ENCODE assay signal across 8 cellular contexts in genomic region chr5:79133121-79133656, GRCh38. TPM values are rescaled to one million over a fixed set of nuclear protein-coding genes. Genes with fewer than 3 reads are reported as not detected.
DNase-seq lines count a peak whose midpoint lies in the region; ATAC-seq and TF ChIP-seq lines count a peak whose summit lies in the region.

No MANE protein-coding gene starts in this region.

- H3K27ac ChIP-seq in HCT116 (ENCODE audit: low read depth, low read length), result peak overlapping the region; percentile 39
- peak overlapping the region; percentile 77 to 88 for H3K27ac ChIP-seq in thoracic aorta

- H4K20me1 ChIP-seq in HCT116 (ENCODE audit: insufficient read depth), result no peaks in the 10 kb centered on the region

- no peak for TF ChIP-seq POLR2A in HCT116 (IDR thresholded peaks at IDR 0.05; ENCODE audit: borderline replicate concordance, extremely low read depth, insufficient read depth, insufficient read length)

- H3K9ac ChIP-seq in HCT116 (ENCODE audit: low read length), result peak overlapping the region; percentile 44

- H3K4me2 ChIP-seq in HCT116 (ENCODE audit: low read length), result peak overlapping the region; percentile 78

- ATAC-seq in HCT116 (peak; percentile 51), left lobe of liver (peak; percentile 23), thoracic aorta (ENCODE audit: insufficient number of reproducible peaks, low FRiP score, low read depth) (peak; percentile 83), HG02623 (IDR thresholded peaks at IDR 0.05; ENCODE audit: unreplicated experiment) (no peak)

- no peaks in the 10 kb centered on the region for H3K9me3 ChIP-seq in HCT116 (ENCODE audit: control insufficient read depth in 1 of 2, insufficient read depth in 1 of 2, low read depth in 1 of 2, low read length in 2 of 2)
- no peaks in the 10 kb centered on the region for H3K9me3 ChIP-seq in thoracic aorta

- H2AFZ ChIP-seq in HCT116 (ENCODE audit: low read depth, low read length, poor library complexity, severe bottlenecking), result peak overlapping the region; percentile 98

- intact Hi-C loops in HCT116 (cut with micrococcal nuclease), result loop anchor here (1.0 to 10.0 kb wide), 6 partner anchors 108 to 722 kb away; partner anchors contain the start of gene ARSB

- TF ChIP-seq CTCF in HCT116 (IDR thresholded peaks at IDR 0.05 in 2 of 3, conservative IDR thresholded peaks at IDR 0.05 in 1 of 3; ENCODE audit: borderline replicate concordance in 1 of 3, insufficient read depth in 1 of 3, low read depth in 2 of 3, low read length in 2 of 3), result peak; percentile 6 to 69 (median 60); a peak in 4 of 6 replicates
- TF ChIP-seq CTCF in thoracic aorta (IDR thresholded peaks at IDR 0.05), result peak; percentile 48

- H3K36me3 ChIP-seq in HCT116 (ENCODE audit: control insufficient read depth in 1 of 2, insufficient read depth in 2 of 2, low read length in 2 of 2) (no peaks in the 10 kb centered on the region), thoracic aorta (no peaks in the 10 kb centered on the region)

- H3K27me3 ChIP-seq in HCT116 (ENCODE audit: insufficient read depth, low read length) (no peaks in the 10 kb centered on the region), thoracic aorta (replicated peaks; ENCODE audit: insufficient read depth) (no peaks in the 10 kb centered on the region)

- RAD21 ChIA-PET in HCT116 (lab: Charles Lee; ENCODE audit: low non-redundant PET in 1 of 2, low total read pairs in 2 of 2, uncharacterized antibody in 2 of 2, unreplicated experiment in 2 of 2), result interaction anchor here (0.7 to 2.3 kb wide), 10 partner anchors 42 to 234 kb away, joined by 3 to 44 read pairs (median 7); no protein-coding TSS in a partner anchor

- H3K79me2 ChIP-seq in HCT116 (ENCODE audit: insufficient read depth, low read length), result no peaks in the 10 kb centered on the region

- H3K4me1 ChIP-seq in HCT116 (ENCODE audit: control insufficient read depth in 1 of 2, insufficient read depth in 2 of 2, low read length in 2 of 2) (peaks cover 5 to 16% of the 10 kb centered on the region in 2 experiments; a peak in 3 of 4 replicates), thoracic aorta (ENCODE audit: control insufficient read depth in 1 of 2, low read depth in 2 of 2) (peaks cover 3 to 5% of the 10 kb centered on the region in 2 donors)

- no peaks in the 10 kb centered on the region for H3K9me2 ChIP-seq in HCT116 (ENCODE audit: insufficient read depth)

- H3K4me3 ChIP-seq in HCT116 (replicated peaks in 1 of 2; ENCODE audit: low read depth in 1 of 2, low read length in 2 of 2), result peak overlapping the region; percentile 27 to 35
- H3K4me3 ChIP-seq in thoracic aorta, result peak overlapping the region; percentile 64

- BruUV-seq in HCT116 (replicated peaks; lab: Mats Ljungman, UMichigan), result no TSS peak

- CTCF ChIA-PET in HCT116 (lab: Charles Lee), result interaction anchor here (0.5 to 12.7 kb wide), 58 partner anchors 7 to 1599 kb away, joined by 3 to 373 read pairs (median 5); partner anchors contain the start of gene ARSB

- peak; percentile 64 for TF ChIP-seq RAD21 in HCT116 (IDR thresholded peaks at IDR 0.05; ENCODE audit: low read depth)

- POLR2A ChIA-PET in HCT116 (lab: Charles Lee), result interaction anchor here (0.6 to 1.7 kb wide), 9 partner anchors 10 to 950 kb away, joined by 3 to 10 read pairs (median 4); no protein-coding TSS in a partner anchor

- DNase-seq in AG08396 (ENCODE audit: low spot score) (peak; percentile 11), HCT116 (ENCODE audit: low read depth, low spot score) (peak; percentile 45), OCI-M1 (lab: John Stamatoyannopoulos, UW) (peak; percentile 79), cerebellum (ENCODE audit: low spot score) (peak; percentile 10), left lobe of liver (ENCODE audit: low spot score) (no peak), thoracic aorta (ENCODE audit: low spot score) (no peak), GOT3 (lab: John Stamatoyannopoulos, UW) (no peak)

TF ChIP-seq in HCT116, 20 proteins besides CTCF, POLR2A, EP300 and RAD21:
- TF ChIP-seq FOSL1 (IDR thresholded peaks at IDR 0.05; ENCODE audit: low read depth), result no peak
- TF ChIP-seq SP1 (IDR thresholded peaks at IDR 0.05; ENCODE audit: low read depth), result no peak
- no peak for TF ChIP-seq SRF (IDR thresholded peaks at IDR 0.05; ENCODE audit: low read depth)
- TF ChIP-seq EZH2 (IDR thresholded peaks at IDR 0.05), result no peak
- TF ChIP-seq CEBPB (IDR thresholded peaks at IDR 0.05; ENCODE audit: low read depth), result no peak
- TF ChIP-seq YY1 (IDR thresholded peaks at IDR 0.05; ENCODE audit: extremely low read depth, insufficient replicate concordance, low read depth, low read length), result no peak
- TF ChIP-seq REST (IDR thresholded peaks at IDR 0.05; ENCODE audit: low read depth), result no peak
TF ChIP-seq in HCT116: peak in this region for 0.

RNA-seq across cellular contexts. Expression of gene BHMT, which starts 21.6 kb away (rescaled TPM):
- 0.44 TPM for total RNA-seq in HCT116 (2021; ENCODE audit: unreplicated experiment)
- not detected in 2 replicates for polyA plus RNA-seq in HCT116 (2012)
- total RNA-seq in cerebellum, result 0.64 TPM
- 957 TPM for total RNA-seq in left lobe of liver
- total RNA-seq in thoracic aorta, result 1 to 10 TPM in 1 of 2 donors, under 1 TPM in 1; 0.41 to 2.0 TPM

Comparison
In these comparisons a context has a peak if more than half of its experiments do, and no peak if none do; other contexts are left out.
1. DNase-seq: peak in AG08396 (single experiment), HCT116 (single experiment), OCI-M1 (single experiment) and cerebellum (single experiment); none in left lobe of liver (single experiment), thoracic aorta (single experiment) and GOT3 (single experiment).
2. RNA of gene BHMT, which starts 21.6 kb away (total RNA-seq): 957 TPM in left lobe of liver (single experiment); 0.41 to 2.0 TPM in thoracic aorta, 0.64 TPM in cerebellum (single experiment) and 0.44 TPM in HCT116 (single experiment); every median in the first group is over 100 times any median in the second.